In the genomic region with DNA sequence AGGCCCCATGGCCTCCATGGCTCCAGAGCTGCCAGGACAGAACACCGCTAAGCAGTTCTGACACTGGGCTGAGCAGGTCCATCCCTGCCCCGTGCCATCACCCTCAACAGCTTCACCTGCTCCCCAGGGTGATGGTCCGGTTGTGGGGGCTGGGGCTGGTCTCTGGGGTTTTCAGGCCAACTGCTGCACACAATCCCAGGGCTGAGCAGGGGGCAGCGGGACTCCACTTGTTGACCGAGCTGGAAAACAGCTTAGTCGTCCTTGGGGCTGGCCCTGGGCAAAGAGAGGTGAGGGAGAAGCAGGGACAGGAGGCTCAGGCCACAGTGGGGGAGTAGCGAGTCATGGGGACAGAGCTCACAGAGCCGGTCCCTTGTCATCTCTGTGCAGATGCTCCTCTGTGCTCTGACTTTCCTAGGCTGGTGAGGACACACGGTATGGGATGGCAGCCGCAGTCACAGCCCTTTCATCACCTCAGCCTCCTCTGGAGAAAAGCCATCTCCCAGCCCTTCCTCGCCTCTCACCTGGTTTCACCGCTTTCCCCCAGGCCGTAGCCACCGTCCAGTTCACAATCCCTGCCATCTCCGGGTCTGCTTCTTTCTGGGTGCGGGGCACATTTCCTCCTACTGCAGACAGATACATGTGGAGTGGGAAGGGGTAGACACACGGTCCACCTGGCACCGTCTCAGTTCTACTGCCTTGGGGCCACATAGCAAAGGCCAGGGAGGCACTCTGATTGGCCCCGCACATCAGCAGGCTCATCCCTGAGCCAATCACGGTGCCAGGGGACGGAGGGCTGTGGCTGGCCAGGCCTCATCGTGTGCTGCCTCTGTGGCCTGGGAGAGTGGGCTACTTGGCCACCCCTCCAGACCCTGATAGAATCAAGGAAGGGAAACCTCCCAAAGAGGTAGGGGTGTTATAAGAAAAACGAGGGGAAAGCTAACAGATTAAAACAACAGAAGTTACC, we compare ENCODE assay signal across 2 cellular contexts.
TF ChIP-seq lines count a peak whose summit lies in the region.

No MANE protein-coding gene starts in this region.

TF ChIP-seq in HepG2, 621 proteins besides CTCF, POLR2A, EP300 and RAD21:
- TF ChIP-seq PAF1 (CRISPR knock-in tag; IDR thresholded peaks at IDR 0.05), result no peak
- TF ChIP-seq NFYB (CRISPR knock-in tag; IDR thresholded peaks at IDR 0.05), result peak; percentile 48; the same call in 1 of the 2 replicates
- no peak for TF ChIP-seq NFRKB (IDR thresholded peaks at IDR 0.05)
- no peak for TF ChIP-seq ETV6 (CRISPR knock-in tag; conservative IDR thresholded peaks at IDR 0.05)
- 0 out of 2 replicates have a peak, but pooled peaks have one; percentile 8 for TF ChIP-seq HNF1B (CRISPR knock-in tag; IDR thresholded peaks at IDR 0.05)
- no peak for TF ChIP-seq ISL2 (CRISPR knock-in tag; IDR thresholded peaks at IDR 0.05)
- peak; percentile 25; the same call in 1 of the 2 replicates for TF ChIP-seq ZNF687 (CRISPR knock-in tag; IDR thresholded peaks at IDR 0.05)
- no peak for TF ChIP-seq NCOR1 (IDR thresholded peaks at IDR 0.05; ENCODE audit: borderline replicate concordance, low read length)
- TF ChIP-seq EED (CRISPR knock-in tag; IDR thresholded peaks at IDR 0.05), result 0 out of 2 replicates have a peak, but pooled peaks have one; percentile 28
- TF ChIP-seq ZNF724P (CRISPR knock-in tag; IDR thresholded peaks at IDR 0.05; ENCODE audit: borderline replicate concordance), result no peak
TF ChIP-seq in HepG2: peak in this region for 4.

TF ChIP-seq in H1, 55 proteins besides CTCF, POLR2A, EP300 and RAD21:
- TF ChIP-seq NRF1 (IDR thresholded peaks at IDR 0.05; ENCODE audit: low read depth, low read length) (no peak), GABPA (IDR thresholded peaks at IDR 0.05; ENCODE audit: borderline replicate concordance, insufficient read depth, low read length) (no peak), SUZ12 (IDR thresholded peaks at IDR 0.05; ENCODE audit: low read length) (no peak), EGR1 (IDR thresholded peaks at IDR 0.05; ENCODE audit: borderline replicate concordance, low read depth, low read length) (no peak), CEBPB (IDR thresholded peaks at IDR 0.05; ENCODE audit: low read depth, low read length) (no peak), MAFK (IDR thresholded peaks at IDR 0.05; ENCODE audit: low read depth, low read length) (no peak), HDAC2 (IDR thresholded peaks at IDR 0.05; ENCODE audit: borderline replicate concordance in 1 of 2, low read depth in 2 of 2, low read length in 2 of 2) (no peak), USF2 (IDR thresholded peaks at IDR 0.05; ENCODE audit: low read length) (no peak), EZH2 (IDR thresholded peaks at IDR 0.05; ENCODE audit: low read depth, low read length, severe bottlenecking) (no peak), SP4 (IDR thresholded peaks at IDR 0.05; ENCODE audit: low read length) (no peak), ZNF274 (IDR thresholded peaks at IDR 0.05; ENCODE audit: borderline replicate concordance, extremely low read depth, low read length) (no peak), TCF12 (IDR thresholded peaks at IDR 0.05; ENCODE audit: low read depth, low read length) (no peak), TAF1 (IDR thresholded peaks at IDR 0.05; ENCODE audit: low read depth, low read length) (no peak)
